ENCODE assay signal across 25 cellular contexts in genomic region chr9:71514344-71514975, GRCh38.
DNase-seq lines count a peak whose midpoint lies in the region; TF ChIP-seq lines count a peak whose summit lies in the region.
"Had no signal": no experiment of that assay in that cellular context is flagged by ENCODE, and none has a peak within 500 bp of the region (broad histone marks: within the 10 kb centered on the region; RNA-seq: fewer than 3 reads in every experiment).

No MANE protein-coding gene starts in this region.

- 0 out of 2 replicates have a peak overlapping the region, but pooled peaks have one; percentile 32 for H2BK15ac ChIP-seq in H9 (ENCODE audit: low read depth, low read length)

- no peak overlapping the region for H3K18ac ChIP-seq in H9 (ENCODE audit: insufficient read length, low read depth, low read length)

- TF ChIP-seq CTCF in H9 (conservative IDR thresholded peaks at IDR 0.05) (no peak), breast epithelium (IDR thresholded peaks at IDR 0.05) (no peak), prostate gland (IDR thresholded peaks at IDR 0.05) (no peak)

- intact Hi-C loops in breast epithelium (cut with DNase I; ENCODE audit: low total_unique reads) (no loop called here), prostate gland (cut with DNase I) (no loop called here)

- H3K36me3 Mint-ChIP-seq in H9 (ENCODE audit: insufficient read depth in 1 of 3, low read depth in 3 of 3), result no peaks in the 10 kb centered on the region
- H3K36me3 Mint-ChIP-seq: CD4-positive, alpha-beta memory T cell had no signal

- H4K5ac ChIP-seq in H9 (ENCODE audit: insufficient read length, low read depth, low read length), result no peak overlapping the region

- DNase-seq in H9, result no peak
- peak in 1 of 2 donors; percentile 67 for DNase-seq in breast epithelium (ENCODE audit: low spot score in 2 of 2)
- peak; percentile 48 for DNase-seq in epithelial cell of prostate (ENCODE audit: low read depth, low spot score)
- DNase-seq in prostate gland (ENCODE audit: low spot score), result peak; percentile 36
- DNase-seq in activated T-cell treated with anti-CD3 and anti-CD28 coated beads, Interleukin-2, amount 50 U/mL, for 1 hour, result no peak
- DNase-seq in SKM-1 (lab: John Stamatoyannopoulos, UW; ENCODE audit: unreplicated experiment), result no peak
- no peak for DNase-seq in SIG-M5 treated with dmso at 0.1 percent for 504 hours (lab: John Stamatoyannopoulos, UW; ENCODE audit: unreplicated experiment)
- DNase-seq: C1 segment of cervical spinal cord; CD4-positive, alpha-beta memory T cell; COR-L47; DMS79; HFFc6; KBM-7; MG63; NCI-H1105 treated with DMSO at 0.1 percent for 48 hours; NCI-H146; NCI-H1930; NCI-H2107; NCI-H446; NCI-H526; NCI-H82; PC-9; RPMI8226; SHP77 had no signal

- no peaks in the 10 kb centered on the region for H3K79me1 ChIP-seq in H9 (ENCODE audit: insufficient read depth, low read depth, low read length, poor library complexity, severe bottlenecking)

- H3K27me3 Mint-ChIP-seq in H9 (ENCODE audit: low read depth), result no peaks in the 10 kb centered on the region

- H2BK20ac ChIP-seq in H9 (ENCODE audit: low read depth, low read length, poor library complexity, severe bottlenecking), result no peak overlapping the region

- H4K8ac ChIP-seq in H9 (replicated peaks; ENCODE audit: insufficient read length, low read depth, low read length), result no peak overlapping the region

- 0 out of 5 replicates have a peak, but pooled peaks cover 0 to 2% of the 10 kb centered on the region in 2 experiments for H3K9me3 Mint-ChIP-seq in H9
- H3K9me3 Mint-ChIP-seq: HFFc6 had no signal

- H3K4me1 ChIP-seq in H9 (ENCODE audit: insufficient read depth, low read length), result peaks cover 3% of the 10 kb centered on the region; the same call in 1 of the 2 replicates
- peaks cover 0 to 3% of the 10 kb centered on the region in 2 donors for H3K4me1 ChIP-seq in breast epithelium
- no peaks in the 10 kb centered on the region for H3K4me1 ChIP-seq in prostate gland (replicated peaks)
- H3K4me1 ChIP-seq: HAP-1 had no signal

- H2AFZ ChIP-seq in H9 (ENCODE audit: low read length), result no peak overlapping the region
- H2AFZ ChIP-seq: PC-9 had no signal

- H3K4me3 Mint-ChIP-seq in H9, result no peak overlapping the region
- H3K4me3 Mint-ChIP-seq: CD4-positive, alpha-beta memory T cell; HFFc6 had no signal

- H3K14ac ChIP-seq in H9 (ENCODE audit: insufficient read depth, low read length), result no peak overlapping the region

- no peak overlapping the region for H2BK12ac ChIP-seq in H9 (ENCODE audit: insufficient read length, low read depth, low read length)

- H3K4me3 ChIP-seq in breast epithelium (no peak overlapping the region), prostate gland (no peak overlapping the region)
- H3K4me3 ChIP-seq: HAP-1, MG63, PC-9 had no signal

- TF ChIP-seq POLR2A in breast epithelium (IDR thresholded peaks at IDR 0.05), result no peak
- no peak for TF ChIP-seq POLR2A in prostate gland (IDR thresholded peaks at IDR 0.05)

- H3T11ph ChIP-seq in H9 (ENCODE audit: low read length), result no peak overlapping the region

- no peak overlapping the region for H3K9ac ChIP-seq in H9 (ENCODE audit: extremely low read depth, insufficient read length, low read length)

- H3K23me2 ChIP-seq in H9 (ENCODE audit: insufficient read length, low read depth, low read length, poor library complexity, severe bottlenecking), result no peaks in the 10 kb centered on the region

- H3K9me3 ChIP-seq in H9 (ENCODE audit: control insufficient read depth, low read depth, low read length), result no peaks in the 10 kb centered on the region
- H3K9me3 ChIP-seq in breast epithelium, result no peaks in the 10 kb centered on the region
- H3K9me3 ChIP-seq in prostate gland, result no peaks in the 10 kb centered on the region
- H3K9me3 ChIP-seq: HAP-1, MG63 had no signal

- H2AK5ac ChIP-seq in H9 (ENCODE audit: insufficient read length, low read length), result no peak overlapping the region

- no peaks in the 10 kb centered on the region for H3K27me3 ChIP-seq in H9 (ENCODE audit: insufficient read depth, low read length)
- H3K27me3 ChIP-seq in breast epithelium, result no peaks in the 10 kb centered on the region
- peaks cover 4% of the 10 kb centered on the region for H3K27me3 ChIP-seq in prostate gland (replicated peaks; ENCODE audit: insufficient read depth)
- H3K27me3 ChIP-seq: MG63 had no signal

- H3K4me1 Mint-ChIP-seq in H9, result peaks cover 23 to 30% of the 10 kb centered on the region in 2 experiments
- H3K4me1 Mint-ChIP-seq: CD4-positive, alpha-beta memory T cell had no signal

- no peak overlapping the region for H2BK120ac ChIP-seq in H9 (ENCODE audit: low read depth, low read length, poor library complexity, severe bottlenecking)

- no peak overlapping the region for H3K4me2 ChIP-seq in H9 (ENCODE audit: insufficient read depth, insufficient read length, low read length)
- H3K4me2 ChIP-seq: PC-9 had no signal

- no peak overlapping the region for H3K56ac ChIP-seq in H9 (ENCODE audit: insufficient read length, low read depth, low read length)

- no peak overlapping the region for H3K27ac Mint-ChIP-seq in H9
- H3K27ac Mint-ChIP-seq: CD4-positive, alpha-beta memory T cell; HFFc6 had no signal

- H2BK5ac ChIP-seq in H9 (ENCODE audit: insufficient read length, low read length), result no peak overlapping the region

- no peak overlapping the region for H4K91ac ChIP-seq in H9 (ENCODE audit: insufficient read length, low read depth, low read length)

- no peaks in the 10 kb centered on the region for H4K20me1 ChIP-seq in H9 (ENCODE audit: control insufficient read depth, insufficient read depth, insufficient read length)

- H3K27ac ChIP-seq in H9 (ENCODE audit: insufficient read length, low read depth, low read length), result no peak overlapping the region
- H3K27ac ChIP-seq in breast epithelium, result peak overlapping the region; percentile 0 to 52
- H3K27ac ChIP-seq in epithelial cell of prostate, result peak overlapping the region; percentile 60
- H3K27ac ChIP-seq in prostate gland, result no peak overlapping the region
- H3K27ac ChIP-seq: PC-9 had no signal

- H3K23ac ChIP-seq in H9 (ENCODE audit: insufficient read length, low read depth, low read length), result no peak overlapping the region

- no peak overlapping the region for H3K4ac ChIP-seq in H9 (ENCODE audit: low read depth, low read length)

- H3K79me2 ChIP-seq in H9 (ENCODE audit: insufficient read depth, low read length), result no peaks in the 10 kb centered on the region

- no CpG with 5 or more reads among the region's 2 CpGs for WGBS in H9 (ENCODE audit: extremely low coverage, insufficient read length, low lambda C conversion rate)
- WGBS in prostate gland, result 74% methylated on average over 2 of the region's 2 CpGs

- H3K36me3 ChIP-seq in breast epithelium, result no peaks in the 10 kb centered on the region
- no peaks in the 10 kb centered on the region for H3K36me3 ChIP-seq in prostate gland
- H3K36me3 ChIP-seq: HAP-1, MG63 had no signal

Comparison
In these comparisons a context has a peak if more than half of its experiments do, and no peak if none do; other contexts are left out.
1. DNase-seq: peak in epithelial cell of prostate (single experiment) and prostate gland (single experiment); none in H9 (single experiment), activated T-cell treated with anti-CD3 and anti-CD28 coated beads, Interleukin-2, amount 50 U/mL, for 1 hour (single experiment), SKM-1 (single experiment) and SIG-M5 treated with dmso at 0.1 percent for 504 hours (single experiment).
2. H3K27ac ChIP-seq: peak in breast epithelium (2 of 2) and epithelial cell of prostate (single experiment); none in H9 (single experiment) and prostate gland (0 of 2).